In the genomic region with DNA sequence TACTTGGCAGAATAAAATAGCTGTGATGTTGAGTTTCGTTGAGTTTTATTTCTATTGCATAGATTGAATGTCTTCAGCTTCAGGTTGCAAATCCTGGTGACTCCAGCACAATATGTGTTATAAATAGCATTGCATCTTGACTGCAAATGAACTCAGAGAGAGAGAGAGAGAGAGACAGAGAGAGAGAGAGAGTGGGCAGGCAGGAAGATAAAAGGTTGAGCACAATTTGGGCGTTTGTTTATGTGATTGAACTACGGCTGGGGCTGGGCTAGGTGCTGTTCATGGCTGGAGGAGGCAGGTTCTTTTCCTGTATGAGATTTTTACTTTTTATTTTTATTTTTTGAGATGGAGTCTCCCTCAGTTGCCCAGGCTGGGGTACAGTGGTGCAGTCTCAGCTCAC, we compare ENCODE assay signal across 20 cellular contexts.
"Had no signal": no experiment of that assay in that cellular context is flagged by ENCODE, and none has a peak within 500 bp of the region (broad histone marks: within the 10 kb centered on the region; RNA-seq: fewer than 3 reads in every experiment).

No MANE protein-coding gene starts in this region.

- H2AFZ ChIP-seq: hepatocyte had no signal

- H3K4me1 Mint-ChIP-seq: memory B cell; naive thymus-derived CD4-positive, alpha-beta T cell; stimulated activated effector memory CD8-positive, alpha-beta T cell treated with anti-CD3 and anti-CD28 coated beads, Interleukin-12 subunit alpha, Interleukin-12 subunit beta, amount 100 ng/mL, for 72 hours had no signal

- H3K27ac ChIP-seq: hepatocyte, psoas muscle, stomach, thyroid gland had no signal

- H3K9me3 ChIP-seq: thyroid gland had no signal

- H3K27ac Mint-ChIP-seq: effector memory CD8-positive, alpha-beta T cell; memory B cell; naive thymus-derived CD4-positive, alpha-beta T cell; nephron; stimulated activated effector memory CD8-positive, alpha-beta T cell treated with anti-CD3 and anti-CD28 coated beads, Interleukin-12 subunit alpha, Interleukin-12 subunit beta, amount 100 ng/mL, for 72 hours; type B pancreatic cell had no signal

- H3K4me3 ChIP-seq: hepatocyte, lung, psoas muscle, stomach, thyroid gland had no signal

- H3K27me3 ChIP-seq: hepatocyte, stomach, thyroid gland had no signal

- H3K4me3 Mint-ChIP-seq: effector memory CD8-positive, alpha-beta T cell; memory B cell; naive thymus-derived CD4-positive, alpha-beta T cell; nephron; stimulated activated effector memory CD8-positive, alpha-beta T cell treated with anti-CD3 and anti-CD28 coated beads, Interleukin-12 subunit alpha, Interleukin-12 subunit beta, amount 100 ng/mL, for 72 hours; type B pancreatic cell had no signal

- DNase-seq: cortex of kidney; effector memory CD8-positive, alpha-beta T cell; left colon; midbrain; naive thymus-derived CD4-positive, alpha-beta T cell; posterior cingulate gyrus; psoas muscle; retina; stimulated activated CD4-positive, alpha-beta T cell treated with anti-CD3 and anti-CD28 coated beads, Interleukin-2, amount 100 ng/mL, for 24 hours; stimulated activated CD4-positive, alpha-beta T cell treated with anti-CD3 and anti-CD28 coated beads, Interleukin-4, amount 100 ng/mL, for 24 hours; stimulated activated naive CD4-positive, alpha-beta T cell treated with Interleukin-2 at 50 U/mL for 16 hours; stomach; thyroid gland had no signal

- H3K4me2 ChIP-seq: hepatocyte had no signal

- H3K79me2 ChIP-seq: hepatocyte had no signal

- H3K36me3 Mint-ChIP-seq: memory B cell; naive thymus-derived CD4-positive, alpha-beta T cell; stimulated activated effector memory CD8-positive, alpha-beta T cell treated with anti-CD3 and anti-CD28 coated beads, Interleukin-12 subunit alpha, Interleukin-12 subunit beta, amount 100 ng/mL, for 72 hours; type B pancreatic cell had no signal

- H3K36me3 ChIP-seq: stomach, thyroid gland had no signal

- H3K4me1 ChIP-seq: psoas muscle, stomach, thyroid gland had no signal

- ATAC-seq: effector memory CD8-positive, alpha-beta T cell; left colon; naive thymus-derived CD4-positive, alpha-beta T cell; psoas muscle; sciatic nerve; stimulated activated effector memory CD8-positive, alpha-beta T cell treated with anti-CD3 and anti-CD28 coated beads, Interleukin-12 subunit alpha, Interleukin-12 subunit beta, amount 100 ng/mL, for 72 hours had no signal

- H3K27me3 Mint-ChIP-seq: effector memory CD8-positive, alpha-beta T cell; memory B cell; naive thymus-derived CD4-positive, alpha-beta T cell; type B pancreatic cell had no signal
